Comparison of ENCODE assay signal across 1 cellular context in genomic region chr7:78953090-78953489, GRCh38.
TF ChIP-seq lines count a peak whose summit lies in the region.

No MANE protein-coding gene starts in this region.

TF ChIP-seq in IMR-90, 13 proteins besides CTCF, POLR2A, EP300 and RAD21 (continued from another document):
- no peak for TF ChIP-seq NFE2L2 (IDR thresholded peaks at IDR 0.05; ENCODE audit: low read depth, low read length)
- no peak for TF ChIP-seq SMC3 (IDR thresholded peaks at IDR 0.05; ENCODE audit: low read depth, low read length)
- no peak for TF ChIP-seq MXI1 (IDR thresholded peaks at IDR 0.05; ENCODE audit: borderline replicate concordance, low read depth, low read length)
- no peak for TF ChIP-seq FOS (IDR thresholded peaks at IDR 0.05; ENCODE audit: low read depth, low read length)
- no peak for TF ChIP-seq MAFK (IDR thresholded peaks at IDR 0.05; ENCODE audit: low read depth, low read length)
- no peak for TF ChIP-seq BHLHE40 (IDR thresholded peaks at IDR 0.05; ENCODE audit: low read depth, low read length)
